8 cellular contexts compared by ENCODE assay signal in the genomic region with DNA sequence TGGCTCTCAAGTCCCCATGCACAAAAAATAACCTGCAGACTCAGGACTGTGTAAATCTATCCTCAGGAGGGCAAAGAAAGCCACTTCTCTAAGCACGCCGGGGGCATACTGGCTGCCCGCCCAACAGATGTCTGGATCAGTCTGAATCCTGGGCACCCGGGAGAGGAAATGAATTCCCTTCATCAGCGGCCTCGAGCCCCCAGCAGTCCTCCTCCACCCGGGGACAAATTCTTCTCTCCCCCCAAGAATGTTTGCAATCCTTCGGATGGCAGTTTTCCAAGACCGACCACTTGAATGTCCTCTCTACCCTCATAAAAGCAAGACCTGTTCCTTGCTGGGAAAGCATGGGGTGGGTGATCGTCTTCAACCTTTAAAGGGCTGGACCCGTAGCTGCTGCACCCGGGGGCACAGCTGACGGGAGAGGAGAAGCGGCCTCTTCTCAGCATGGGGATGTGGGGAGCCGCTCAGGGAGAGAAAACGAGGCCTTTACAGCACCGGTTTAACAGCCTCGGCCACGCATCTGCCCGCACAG. TPM values are rescaled to one million over a fixed set of nuclear protein-coding genes. Genes with fewer than 3 reads are reported as not detected.
DNase-seq lines count a peak whose midpoint lies in the region; ATAC-seq and TF ChIP-seq lines count a peak whose summit lies in the region.

No MANE protein-coding gene starts in this region.

- H3K9me3 Mint-ChIP-seq in CD8-positive, alpha-beta T cell: no peaks in the 10 kb centered on the region
- no peaks in the 10 kb centered on the region for H3K9me3 Mint-ChIP-seq in activated CD8-positive, alpha-beta T cell treated with anti-CD3 and anti-CD28 coated beads for 36 hours
- H3K9me3 Mint-ChIP-seq in immature natural killer cell: no peaks in the 10 kb centered on the region

- intact Hi-C loops in CD8-positive, alpha-beta T cell (cut with DNase I, micrococcal nuclease): loop anchor here (1.0 to 2.0 kb wide), 5 partner anchors 9 to 149 kb away; partner anchors contain the start of genes DHRS7B (in 1 of the 2), MAP2K3 (in 1 of the 2), NATD1 (in 1 of the 2) and TMEM11 (in 1 of the 2)
- intact Hi-C loops in activated CD8-positive, alpha-beta T cell treated with anti-CD3 and anti-CD28 coated beads for 36 hours (cut with micrococcal nuclease): no loop called here

- no peaks in the 10 kb centered on the region for H3K9me3 ChIP-seq in CD8-positive, alpha-beta T cell (ENCODE audit: low read length)
- H3K9me3 ChIP-seq in thymus (ENCODE audit: control insufficient read depth): no peaks in the 10 kb centered on the region

- H3K27ac ChIP-seq in CD8-positive, alpha-beta T cell (ENCODE audit: low read depth, low read length): peak overlapping the region; percentile 57
- H3K27ac ChIP-seq in thymus (ENCODE audit: low read depth): no peak overlapping the region

- TF ChIP-seq CTCF in CD8-positive, alpha-beta T cell (IDR thresholded peaks at IDR 0.05): no peak
- TF ChIP-seq CTCF in HFF-Myc (IDR thresholded peaks at IDR 0.05; ENCODE audit: low read depth, low read length, missing control alignments): no peak
- TF ChIP-seq CTCF in activated CD8-positive, alpha-beta T cell treated with anti-CD3 and anti-CD28 coated beads for 36 hours (IDR thresholded peaks at IDR 0.05): no peak

- no peak for DNase-seq in CD8-positive, alpha-beta T cell
- no peak for DNase-seq in HFF-Myc (ENCODE audit: extremely low read depth, low read depth)
- peak; percentile 33 for DNase-seq in activated CD8-positive, alpha-beta T cell treated with anti-CD3 and anti-CD28 coated beads for 36 hours
- DNase-seq in immature natural killer cell: no peak
- DNase-seq in NCI-H1930 (lab: John Stamatoyannopoulos, UW): no peak
- DNase-seq in MV-4-11 (lab: John Stamatoyannopoulos, UW): no peak
- DNase-seq in stimulated activated CD4-positive, alpha-beta T cell treated with anti-CD3 and anti-CD28 coated beads, Interleukin-4, amount 100 ng/mL, for 1 hour: no peak

- CTCF ChIA-PET in CD8-positive, alpha-beta T cell (lab: Charles Lee): interaction anchor here (0.6 to 5.5 kb wide), 9 partner anchors 13 to 238 kb away, joined by 3 to 41 read pairs (median 7); no protein-coding TSS in a partner anchor
- CTCF ChIA-PET in activated CD8-positive, alpha-beta T cell treated with anti-CD3 and anti-CD28 coated beads for 36 hours (lab: Charles Lee): interaction anchor here (1.0 to 5.2 kb wide), 7 partner anchors 9 to 238 kb away, joined by 4 to 29 read pairs (median 7); no protein-coding TSS in a partner anchor

- H3K4me3 Mint-ChIP-seq in CD8-positive, alpha-beta T cell: peak overlapping the region; percentile 87
- H3K4me3 Mint-ChIP-seq in activated CD8-positive, alpha-beta T cell treated with anti-CD3 and anti-CD28 coated beads for 36 hours: peak overlapping the region; percentile 82
- H3K4me3 Mint-ChIP-seq in immature natural killer cell: peak overlapping the region; percentile 84 to 97 (median 91)

- no peaks in the 10 kb centered on the region for H3K36me3 Mint-ChIP-seq in CD8-positive, alpha-beta T cell
- H3K36me3 Mint-ChIP-seq in activated CD8-positive, alpha-beta T cell treated with anti-CD3 and anti-CD28 coated beads for 36 hours (ENCODE audit: low read depth): no peaks in the 10 kb centered on the region
- H3K36me3 Mint-ChIP-seq in immature natural killer cell: no peaks in the 10 kb centered on the region

- H3K4me1 ChIP-seq in CD8-positive, alpha-beta T cell (ENCODE audit: insufficient read depth, low read length): peaks cover 34% of the 10 kb centered on the region
- H3K4me1 ChIP-seq in thymus (ENCODE audit: control insufficient read depth, insufficient read depth, low read length): peaks cover 19% of the 10 kb centered on the region

- peak overlapping the region; percentile 80 for H3K4me3 ChIP-seq in CD8-positive, alpha-beta T cell (ENCODE audit: low read depth, low read length)
- peak overlapping the region; percentile 49 for H3K4me3 ChIP-seq in HFF-Myc (replicated peaks; ENCODE audit: low read depth, low read length)
- H3K4me3 ChIP-seq in thymus (ENCODE audit: low read length): peak overlapping the region; percentile 71

- no peaks in the 10 kb centered on the region for H3K36me3 ChIP-seq in CD8-positive, alpha-beta T cell (ENCODE audit: insufficient read depth, low read length)
- H3K36me3 ChIP-seq in thymus (ENCODE audit: control insufficient read depth, insufficient read depth): no peaks in the 10 kb centered on the region

- H3K27me3 ChIP-seq in CD8-positive, alpha-beta T cell (ENCODE audit: insufficient read depth, low read length): no peaks in the 10 kb centered on the region
- H3K27me3 ChIP-seq in thymus (ENCODE audit: control insufficient read depth, insufficient read depth): peaks cover 3% of the 10 kb centered on the region

- 19% methylated on average over 20 of the region's 20 CpGs for WGBS in thymus

- peaks cover 38% of the 10 kb centered on the region for H3K4me1 Mint-ChIP-seq in CD8-positive, alpha-beta T cell (ENCODE audit: low read depth)
- H3K4me1 Mint-ChIP-seq in activated CD8-positive, alpha-beta T cell treated with anti-CD3 and anti-CD28 coated beads for 36 hours (ENCODE audit: low read depth): peaks cover 34% of the 10 kb centered on the region
- peaks cover 23 to 25% of the 10 kb centered on the region in 2 donors for H3K4me1 Mint-ChIP-seq in immature natural killer cell

- POLR2A ChIA-PET in CD8-positive, alpha-beta T cell (lab: Charles Lee): interaction anchor here (0.8 to 2.2 kb wide), 6 partner anchors 12 to 232 kb away, joined by 3 to 12 read pairs (median 6); partner anchors contain the start of genes TMEM11 and USP22
- POLR2A ChIA-PET in activated CD8-positive, alpha-beta T cell treated with anti-CD3 and anti-CD28 coated beads for 36 hours (lab: Charles Lee): interaction anchor here (0.8 to 6.5 kb wide), 5 partner anchors 11 to 176 kb away, joined by 3 to 36 read pairs (median 3); no protein-coding TSS in a partner anchor

- peak; percentile 12 for ATAC-seq in CD8-positive, alpha-beta T cell
- ATAC-seq in activated CD8-positive, alpha-beta T cell treated with anti-CD3 and anti-CD28 coated beads for 36 hours: peak; percentile 5

- no peaks in the 10 kb centered on the region for H3K27me3 Mint-ChIP-seq in CD8-positive, alpha-beta T cell (ENCODE audit: low read depth)
- no peaks in the 10 kb centered on the region for H3K27me3 Mint-ChIP-seq in activated CD8-positive, alpha-beta T cell treated with anti-CD3 and anti-CD28 coated beads for 36 hours
- H3K27me3 Mint-ChIP-seq in immature natural killer cell (ENCODE audit: low read depth in 3 of 3): peaks cover 0 to 3% (median 1%) of the 10 kb centered on the region in 3 donors

- peak overlapping the region; percentile 45 for H3K27ac Mint-ChIP-seq in CD8-positive, alpha-beta T cell
- no peak overlapping the region for H3K27ac Mint-ChIP-seq in activated CD8-positive, alpha-beta T cell treated with anti-CD3 and anti-CD28 coated beads for 36 hours
- H3K27ac Mint-ChIP-seq in immature natural killer cell: peak overlapping the region in 5 of 6 donors; percentile 49 to 89 (median 81)

RNA-seq across cellular contexts. Expression of gene MAP2K3, which starts 9.4 kb away (rescaled TPM):
- total RNA-seq in CD8-positive, alpha-beta T cell: 10 to 100 TPM; 59.9 to 63.8 TPM
- 100 to 1,000 TPM; 151 to 153 TPM for total RNA-seq in activated CD8-positive, alpha-beta T cell treated with anti-CD3 and anti-CD28 coated beads for 36 hours
- polyA plus RNA-seq in immature natural killer cell (100 to 1,000 TPM in 1 of 3 donors, 10 to 100 TPM in 2; 66.6 to 136 (median 93.9) TPM), thymus (33.4 TPM)

RNA-seq across cellular contexts. Expression of gene NATD1, which starts 21.9 kb away (rescaled TPM):
- 1 to 10 TPM; 6.3 to 6.6 TPM for total RNA-seq in CD8-positive, alpha-beta T cell
- 1 to 10 TPM; 1.1 to 1.3 TPM for total RNA-seq in activated CD8-positive, alpha-beta T cell treated with anti-CD3 and anti-CD28 coated beads for 36 hours
- polyA plus RNA-seq in immature natural killer cell (1 to 10 TPM in 2 of 3 donors, under 1 TPM in 1; 0.57 to 3.4 (median 2.5) TPM), thymus (4.8 TPM)
